In genomic region chr12:52036587-52037171, GRCh38 we compare ENCODE assay signal across 8 cellular contexts. TPM values are rescaled to one million over a fixed set of nuclear protein-coding genes. Genes with fewer than 3 reads are reported as not detected.
DNase-seq lines count a peak whose midpoint lies in the region; ATAC-seq and TF ChIP-seq lines count a peak whose summit lies in the region.

No MANE protein-coding gene starts in this region.

- no peak for TF ChIP-seq CTCF in 22Rv1 (IDR thresholded peaks at IDR 0.05)
- no peak for TF ChIP-seq CTCF in Peyer's patch (IDR thresholded peaks at IDR 0.05)
- TF ChIP-seq CTCF in foreskin keratinocyte (conservative IDR thresholded peaks at IDR 0.05), result no peak
- TF ChIP-seq CTCF in neural crest cell (conservative IDR thresholded peaks at IDR 0.05), result no peak

- TF ChIP-seq POLR2A in GM18526 (IDR thresholded peaks at IDR 0.05; ENCODE audit: extremely low read depth, insufficient read length) (peak; percentile 26), Peyer's patch (IDR thresholded peaks at IDR 0.05) (peak; percentile 36 to 66)

- H3K27ac ChIP-seq in 22Rv1 (peak overlapping the region; percentile 47), Peyer's patch (peak overlapping the region; percentile 66 to 87 (median 74)), foreskin keratinocyte (peak overlapping the region; percentile 90), subcutaneous abdominal adipose tissue (ENCODE audit: low read depth, low read length) (peak overlapping the region; percentile 84)

- peak; percentile 34 for ATAC-seq in HG03520 (IDR thresholded peaks at IDR 0.05; ENCODE audit: unreplicated experiment)
- peak; percentile 50 for ATAC-seq in foreskin keratinocyte

- H3K36me3 ChIP-seq in Peyer's patch, result no peaks in the 10 kb centered on the region
- no peaks in the 10 kb centered on the region for H3K36me3 ChIP-seq in subcutaneous abdominal adipose tissue (ENCODE audit: control insufficient read depth in 5 of 5, insufficient read depth in 5 of 5, low read length in 5 of 5)

- H3K9me3 Mint-ChIP-seq in neural crest cell, result no peaks in the 10 kb centered on the region

- peaks cover 6% of the 10 kb centered on the region for H3K27me3 Mint-ChIP-seq in neural crest cell (ENCODE audit: low read depth)

- H3K9me3 ChIP-seq in Peyer's patch (no peaks in the 10 kb centered on the region), subcutaneous abdominal adipose tissue (ENCODE audit: control insufficient read depth in 5 of 5, low read length in 5 of 5) (no peaks in the 10 kb centered on the region)

- H3K9ac ChIP-seq in subcutaneous abdominal adipose tissue (ENCODE audit: low read length in 5 of 5), result peak overlapping the region; percentile 22 to 68 (median 57)

- H3K4me3 ChIP-seq in Peyer's patch, result peak overlapping the region; percentile 65 to 80 (median 66)
- peak overlapping the region; percentile 19 to 62 (median 42) for H3K4me3 ChIP-seq in subcutaneous abdominal adipose tissue (ENCODE audit: low read depth in 1 of 5, low read length in 5 of 5)

- H3K4me1 ChIP-seq in Peyer's patch (peaks cover 3 to 33% (median 21%) of the 10 kb centered on the region in 4 donors), foreskin keratinocyte (no peaks in the 10 kb centered on the region), subcutaneous abdominal adipose tissue (ENCODE audit: control insufficient read depth in 5 of 5, insufficient read depth in 5 of 5, low read length in 5 of 5) (peaks cover 7 to 64% (median 42%) of the 10 kb centered on the region in 5 donors)

- H3K4me3 Mint-ChIP-seq in neural crest cell, result peak overlapping the region; percentile 89

- H3K27me3 ChIP-seq in Peyer's patch (no peaks in the 10 kb centered on the region), foreskin keratinocyte (peaks cover 2% of the 10 kb centered on the region), subcutaneous abdominal adipose tissue (ENCODE audit: control insufficient read depth in 5 of 5, insufficient read depth in 4 of 5, low read length in 5 of 5) (no peaks in the 10 kb centered on the region)

- peaks cover 63% of the 10 kb centered on the region for H3K4me1 Mint-ChIP-seq in neural crest cell

- DNase-seq in Peyer's patch, result peak; percentile 87 to 94 (median 89)
- DNase-seq in activated gamma-delta T cell treated with anti-CD3 and anti-CD28 coated beads, Interleukin-2, amount 50 U/mL, for 16 hours (ENCODE audit: low read depth), result peak; percentile 73
- peak in 1 of 2 donors; percentile 69 for DNase-seq in foreskin keratinocyte
- peak; percentile 53 for DNase-seq in neural crest cell (ENCODE audit: low read depth, low spot score)

- H3K36me3 Mint-ChIP-seq in neural crest cell (ENCODE audit: low read depth), result no peaks in the 10 kb centered on the region

- no peak overlapping the region for H3K27ac Mint-ChIP-seq in neural crest cell (ENCODE audit: unreplicated experiment)

RNA-seq across cellular contexts. Expression of gene NR4A1, which starts 14.6 kb away (rescaled TPM):
- total RNA-seq in Peyer's patch, result 100 to 1,000 TPM in 1 of 4 donors, 10 to 100 TPM in 2, 1 to 10 TPM in 1; 3.9 to 265 (median 42.2) TPM
- 3.0 and 3.5 TPM in 2 replicates for total RNA-seq in foreskin keratinocyte
- 2.8 and 3.0 TPM in 2 replicates for polyA plus RNA-seq in foreskin keratinocyte
- total RNA-seq in neural crest cell, result 51.0 and 52.8 TPM in 2 replicates

RNA-seq across cellular contexts. Expression of gene TAMALIN, which starts 29.9 kb away (rescaled TPM):
- total RNA-seq in Peyer's patch, result 100 to 1,000 TPM in 1 of 4 donors, 10 to 100 TPM in 1, 1 to 10 TPM in 2; 1.2 to 112 (median 16.2) TPM
- total RNA-seq in foreskin keratinocyte, result 0.11 and 0.44 TPM in 2 replicates
- 0.12 and 0.15 TPM in 2 replicates for polyA plus RNA-seq in foreskin keratinocyte
- total RNA-seq in neural crest cell, result 23.2 and 24.2 TPM in 2 replicates

RNA-seq across cellular contexts. Expression of gene ATG101, which starts 33.1 kb away (rescaled TPM):
- total RNA-seq in Peyer's patch (10 to 100 TPM; 31.5 to 39.6 (median 33.9) TPM), foreskin keratinocyte (62.5 and 66.1 TPM in 2 replicates), neural crest cell (32.1 and 34.3 TPM in 2 replicates)
- polyA plus RNA-seq in foreskin keratinocyte, result 77.8 and 83.1 TPM in 2 replicates

RNA-seq across cellular contexts. Expression of gene SMIM41, which starts 42.8 kb away (rescaled TPM):
- total RNA-seq in Peyer's patch (1 to 10 TPM in 2 of 4 donors, not detected in 2; 1.4 to 6.6 TPM), foreskin keratinocyte (not detected in 2 replicates), neural crest cell (not detected in 2 replicates)
- not detected in 2 replicates for polyA plus RNA-seq in foreskin keratinocyte
